8 cellular contexts compared by ENCODE assay signal in genomic region chr5:77971965-77972544, GRCh38.
A peak's percentile ranks its signal among the peaks of the same experiment; 100 is the strongest.
DNase-seq lines count a peak whose midpoint lies in the region; ATAC-seq and TF ChIP-seq lines count a peak whose summit lies in the region.

No MANE protein-coding gene starts in this region.

- no peak for DNase-seq in GM12864 (ENCODE audit: low read depth)
- DNase-seq in NCI-H1436 (lab: John Stamatoyannopoulos, UW): peak; percentile 92
- no peak for DNase-seq in endodermal cell
- peak; percentile 66 for DNase-seq in retina
- no peak for DNase-seq in SIG-M5 treated with dmso at 0.1 percent for 504 hours (lab: John Stamatoyannopoulos, UW; ENCODE audit: unreplicated experiment)

- H3K27ac Mint-ChIP-seq in endodermal cell: no peak overlapping the region

- peaks cover 4% of the 10 kb centered on the region for H3K4me1 ChIP-seq in endodermal cell (ENCODE audit: control insufficient read depth, insufficient read depth, low read length)

- H3K4me1 Mint-ChIP-seq in endodermal cell: peaks cover 27% of the 10 kb centered on the region

- peaks cover 67% of the 10 kb centered on the region for H3K27me3 ChIP-seq in endodermal cell (ENCODE audit: control insufficient read depth, insufficient read depth, low read length, poor library complexity, severe bottlenecking)

- no peaks in the 10 kb centered on the region for H3K9me3 Mint-ChIP-seq in endodermal cell

- WGBS in endodermal cell (ENCODE audit: insufficient coverage in 1 of 2, insufficient read length in 1 of 2), 2 experiments: 27 to 56% methylated on average over 8 to 15 of the region's 15 CpGs

- H3K9me3 ChIP-seq in endodermal cell (ENCODE audit: control insufficient read depth, low read length): no peaks in the 10 kb centered on the region

- no peak overlapping the region for H3K9ac ChIP-seq in endodermal cell (ENCODE audit: extremely low read depth, low read length, poor library complexity, severe bottlenecking)

- no peak for TF ChIP-seq CTCF in GM12864 (IDR thresholded peaks at IDR 0.05; ENCODE audit: low read depth, low read length, missing control alignments)
- TF ChIP-seq CTCF in endodermal cell (conservative IDR thresholded peaks at IDR 0.05): no peak

- ATAC-seq in GM21619 (IDR thresholded peaks at IDR 0.05; ENCODE audit: unreplicated experiment) (no peak), HG02571 (IDR thresholded peaks at IDR 0.05; ENCODE audit: unreplicated experiment) (no peak), HG02981 (IDR thresholded peaks at IDR 0.05; ENCODE audit: unreplicated experiment) (no peak)

- no peaks in the 10 kb centered on the region for H3K36me3 Mint-ChIP-seq in endodermal cell (ENCODE audit: low read depth)

- peak overlapping the region; percentile 45 for H3K4me3 Mint-ChIP-seq in endodermal cell

- peak overlapping the region; percentile 46 for H3K4me3 ChIP-seq in GM12864 (ENCODE audit: low read depth, low read length)
- H3K4me3 ChIP-seq in endodermal cell (ENCODE audit: low read length): peak overlapping the region; percentile 78

- no peaks in the 10 kb centered on the region for H3K36me3 ChIP-seq in endodermal cell (ENCODE audit: control insufficient read depth, insufficient read depth, low read length)

- H3K27ac ChIP-seq in endodermal cell (ENCODE audit: low read depth, low read length): no peak overlapping the region

- peaks cover 93% of the 10 kb centered on the region for H3K27me3 Mint-ChIP-seq in endodermal cell (ENCODE audit: insufficient read depth)

Comparison
In these comparisons a context has a peak if more than half of its experiments do, and no peak if none do; other contexts are left out.
1. DNase-seq: peak in NCI-H1436 (single experiment) and retina (single experiment); none in GM12864 (single experiment), endodermal cell (single experiment) and SIG-M5 treated with dmso at 0.1 percent for 504 hours (single experiment).